In the genomic region with DNA sequence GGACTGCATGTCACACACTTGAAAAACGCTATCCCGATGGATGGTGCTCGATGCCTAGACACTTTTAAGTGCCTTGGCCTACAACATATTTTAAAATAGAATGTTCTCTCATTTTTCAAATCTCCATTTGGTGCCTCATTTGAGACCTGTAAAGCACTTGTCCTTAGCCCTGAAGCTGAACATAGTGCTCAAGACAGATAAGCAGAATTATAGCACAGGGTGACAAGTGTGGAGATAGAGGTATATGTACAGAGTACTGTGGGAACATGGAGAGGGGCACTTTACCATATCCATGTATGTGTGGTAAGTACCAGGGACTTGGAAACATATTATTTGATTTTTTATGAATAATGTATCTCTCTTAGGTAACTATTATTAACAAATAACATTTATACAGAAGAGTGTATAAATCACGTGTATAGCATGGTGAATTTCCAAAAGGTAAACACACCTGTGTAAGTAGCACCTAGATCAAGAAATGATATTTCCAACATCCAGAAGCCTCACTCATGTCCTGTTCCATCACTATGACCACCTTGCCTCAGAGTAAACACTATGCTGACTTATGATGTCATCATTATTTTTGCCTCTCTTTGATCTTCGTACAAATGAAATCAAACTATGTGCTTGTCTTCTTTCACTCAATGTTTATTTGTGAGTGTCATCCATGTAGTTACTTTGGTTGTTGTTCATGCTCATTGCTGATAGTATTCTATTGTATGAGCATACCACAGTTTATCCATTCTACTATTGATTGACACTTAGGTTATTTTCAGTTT, we compare ENCODE assay signal across 16 cellular contexts.
A peak's percentile ranks its signal among the peaks of the same experiment; 100 is the strongest.
DNase-seq lines count a peak whose midpoint lies in the region; ATAC-seq and FAIRE-seq lines count a peak whose summit lies in the region.
"Had no signal": no experiment of that assay in that cellular context is flagged by ENCODE, and none has a peak within 500 bp of the region (broad histone marks: within the 10 kb centered on the region; RNA-seq: fewer than 3 reads in every experiment).

No MANE protein-coding gene starts in this region.

- H3K4me3 Mint-ChIP-seq in activated CD8-positive, alpha-beta T cell treated with anti-CD3 and anti-CD28 coated beads, Interleukin-2, amount 10 ng/mL, durations not matched to agents 7 days and 5 days: no peak overlapping the region
- H3K4me3 Mint-ChIP-seq: CD8-positive, alpha-beta T cell had no signal

- H3K36me3 Mint-ChIP-seq in activated CD8-positive, alpha-beta T cell treated with anti-CD3 and anti-CD28 coated beads, Interleukin-2, amount 10 ng/mL, durations not matched to agents 7 days and 5 days (ENCODE audit: low read depth): peaks cover 43% of the 10 kb centered on the region

- POLR2A ChIA-PET in activated CD8-positive, alpha-beta T cell treated with anti-CD3 and anti-CD28 coated beads, Interleukin-2, amount 10 ng/mL, durations not matched to agents 7 days and 5 days (lab: Charles Lee): no interaction called here

- H3K4me1 Mint-ChIP-seq in activated CD8-positive, alpha-beta T cell treated with anti-CD3 and anti-CD28 coated beads, Interleukin-2, amount 10 ng/mL, durations not matched to agents 7 days and 5 days (ENCODE audit: low read depth): peaks cover 16% of the 10 kb centered on the region

- H3K9me3 Mint-ChIP-seq in activated CD8-positive, alpha-beta T cell treated with anti-CD3 and anti-CD28 coated beads, Interleukin-2, amount 10 ng/mL, durations not matched to agents 7 days and 5 days (ENCODE audit: insufficient read depth): no peaks in the 10 kb centered on the region

- peak; percentile 69 for ATAC-seq in left ventricle myocardium superior
- no peak for ATAC-seq in activated CD8-positive, alpha-beta T cell treated with anti-CD3 and anti-CD28 coated beads, Interleukin-2, amount 10 ng/mL, durations not matched to agents 7 days and 5 days
- ATAC-seq: CD8-positive, alpha-beta T cell had no signal

- H3K27ac Mint-ChIP-seq in activated CD8-positive, alpha-beta T cell treated with anti-CD3 and anti-CD28 coated beads, Interleukin-2, amount 10 ng/mL, durations not matched to agents 7 days and 5 days: no peak overlapping the region
- H3K27ac Mint-ChIP-seq: CD8-positive, alpha-beta T cell had no signal

- intact Hi-C loops in left ventricle myocardium superior (cut with micrococcal nuclease): no loop called here
- intact Hi-C loops in cardiac septum (cut with DNase I): no loop called here

- no peaks in the 10 kb centered on the region for H3K27me3 Mint-ChIP-seq in activated CD8-positive, alpha-beta T cell treated with anti-CD3 and anti-CD28 coated beads, Interleukin-2, amount 10 ng/mL, durations not matched to agents 7 days and 5 days (ENCODE audit: low read depth)

- CTCF ChIA-PET in activated CD8-positive, alpha-beta T cell treated with anti-CD3 and anti-CD28 coated beads, Interleukin-2, amount 10 ng/mL, durations not matched to agents 7 days and 5 days (lab: Charles Lee): no interaction called here

- no peak for FAIRE-seq in frontal cortex (lab: Jason Lieb, UNC)

- H3K27ac ChIP-seq in epithelial cell of prostate: peak overlapping the region; percentile 60

- DNase-seq in left ventricle myocardium superior (no peak), cardiac septum (ENCODE audit: low spot score) (no peak), NOMO-1 treated with dmso at 0.1 percent for 144 hours (lab: John Stamatoyannopoulos, UW; ENCODE audit: unreplicated experiment) (peak; percentile 34), epithelial cell of prostate (ENCODE audit: low read depth, low spot score) (no peak), SIG-M5 (lab: John Stamatoyannopoulos, UW) (no peak), frontal cortex (ENCODE audit: low spot score in 2 of 2) (no peak)
- DNase-seq in activated CD8-positive, alpha-beta T cell treated with anti-CD3 and anti-CD28 coated beads, Interleukin-2, amount 10 ng/mL, durations not matched to agents 7 days and 5 days: no peak
- DNase-seq: ACHN; CD8-positive, alpha-beta T cell; GOT3; NCI-H1436; NCI-H2081 treated with DMSO at 0.1 percent for 48 hours; NCI-H345; NCI-H526 treated with DMSO at 0.1 percent for 48 hours; NK-92 treated with Interleukin-12 subunit alpha and Interleukin-12 subunit beta, amount 100 ng/mL, for 24 hours; Right ventricle myocardium superior had no signal
